In the genomic region with DNA sequence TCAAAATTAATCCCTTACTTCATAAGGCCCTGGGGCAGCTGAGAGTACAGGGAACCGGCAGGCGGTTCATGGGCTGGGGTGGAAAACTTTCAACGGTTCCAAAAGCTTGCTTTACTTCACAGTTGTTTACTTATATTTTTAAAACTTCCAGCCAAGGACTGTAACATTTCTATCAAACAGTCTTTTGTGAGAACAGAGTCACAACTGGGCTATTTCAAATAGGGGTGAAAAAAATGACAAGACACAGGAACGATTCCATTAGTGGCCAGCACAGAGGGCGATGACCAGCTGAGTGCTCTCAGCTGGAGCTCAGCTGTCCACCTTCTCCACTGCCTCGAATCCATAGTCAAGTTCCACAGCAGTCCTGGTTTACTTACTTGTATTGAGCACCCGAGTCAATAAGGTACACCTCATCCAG, we compare ENCODE assay signal across 20 cellular contexts.
"Had no signal": no experiment of that assay in that cellular context is flagged by ENCODE, and none has a peak within 500 bp of the region (broad histone marks: within the 10 kb centered on the region; RNA-seq: fewer than 3 reads in every experiment).

No MANE protein-coding gene starts in this region.

- H3K9me3 Mint-ChIP-seq: activated CD4-positive, alpha-beta memory T cell treated with anti-CD3 and anti-CD28 coated beads for 36 hours; activated T-helper 1 cell treated with anti-CD3 and anti-CD28 coated beads, Interleukin-12 subunit alpha, Interleukin-12 subunit beta, Interleukin-2, Interleukin-4 antibody, amounts not matched to agents 30 ng/mL and 10 ng/mL and 1 ng/mL, durations not matched to agents 14 hours and 24 hours and 36 hours; mesothelial cell of epicardium; naive B cell had no signal

- H3K27ac Mint-ChIP-seq: activated CD4-positive, alpha-beta memory T cell treated with anti-CD3 and anti-CD28 coated beads for 36 hours; activated T-helper 1 cell treated with anti-CD3 and anti-CD28 coated beads, Interleukin-12 subunit alpha, Interleukin-12 subunit beta, Interleukin-2, Interleukin-4 antibody, amounts not matched to agents 30 ng/mL and 10 ng/mL and 1 ng/mL, durations not matched to agents 14 hours and 24 hours and 36 hours; mesothelial cell of epicardium; naive B cell had no signal

- H3K4me3 Mint-ChIP-seq: activated CD4-positive, alpha-beta memory T cell treated with anti-CD3 and anti-CD28 coated beads for 36 hours; activated T-helper 1 cell treated with anti-CD3 and anti-CD28 coated beads, Interleukin-12 subunit alpha, Interleukin-12 subunit beta, Interleukin-2, Interleukin-4 antibody, amounts not matched to agents 30 ng/mL and 10 ng/mL and 1 ng/mL, durations not matched to agents 14 hours and 24 hours and 36 hours; mesothelial cell of epicardium; naive B cell had no signal

- H3K27me3 Mint-ChIP-seq: activated CD4-positive, alpha-beta memory T cell treated with anti-CD3 and anti-CD28 coated beads for 36 hours; naive B cell had no signal

- H3K27ac ChIP-seq: ascending aorta, cardiac muscle cell, epithelial cell of prostate, parathyroid adenoma, SJSA1, spleen, uterus had no signal

- H3K4me3 ChIP-seq: ascending aorta, cardiac muscle cell, SJSA1, spleen, uterus had no signal

- ATAC-seq: left colon had no signal

- H3K36me3 ChIP-seq: uterus had no signal

- H3K9me3 ChIP-seq: ascending aorta, SJSA1, spleen, uterus had no signal

- H3K4me1 ChIP-seq: ascending aorta, parathyroid adenoma, SJSA1, spleen, uterus had no signal

- H3K4me1 Mint-ChIP-seq: mesothelial cell of epicardium, naive B cell had no signal

- DNase-seq: activated CD4-positive, alpha-beta memory T cell treated with anti-CD3 and anti-CD28 coated beads for 36 hours; activated CD4-positive, alpha-beta T cell treated with anti-CD3 and anti-CD28 coated beads for 1 hour; activated naive CD4-positive, alpha-beta T cell; cortex of kidney; effector memory CD4-positive, alpha-beta T cell; left colon; naive B cell; retina; spleen; stimulated activated CD4-positive, alpha-beta T cell treated with anti-CD3 and anti-CD28 coated beads, Interleukin-2, amount 100 ng/mL, for 24 hours; stimulated activated naive CD4-positive, alpha-beta T cell; T1000; uterus had no signal

- H3K9ac ChIP-seq: parathyroid adenoma had no signal

- H3K27me3 ChIP-seq: ascending aorta, cardiac muscle cell, SJSA1, spleen, uterus had no signal
